ENCODE assay signal across 1 cellular context in genomic region chr1:186212574-186213224, GRCh38.
TF ChIP-seq lines count a peak whose summit lies in the region.

No MANE protein-coding gene starts in this region.

TF ChIP-seq in HepG2, 621 proteins besides CTCF, POLR2A, EP300 and RAD21 (continued from another document):
- TF ChIP-seq ZBTB40 (IDR thresholded peaks at IDR 0.05): no peak
- TF ChIP-seq ZBTB40 (CRISPR knock-in tag; IDR thresholded peaks at IDR 0.05): no peak
- TF ChIP-seq MTA3 (CRISPR knock-in tag; IDR thresholded peaks at IDR 0.05): no peak
- no peak; the same call in 1 of the 2 replicates for TF ChIP-seq ARID3A (IDR thresholded peaks at IDR 0.05; ENCODE audit: low read depth, low read length)
- 0 out of 2 replicates have a peak, but pooled peaks have one; percentile 17 for TF ChIP-seq HMGXB3 (CRISPR knock-in tag; IDR thresholded peaks at IDR 0.05; ENCODE audit: borderline replicate concordance)
- TF ChIP-seq HHEX (CRISPR knock-in tag; IDR thresholded peaks at IDR 0.05): no peak
- TF ChIP-seq FOXA1 (IDR thresholded peaks at IDR 0.05): no peak
- peak; percentile 46; the same call in 1 of the 2 replicates for TF ChIP-seq FOXA1 (CRISPR knock-in tag; IDR thresholded peaks at IDR 0.05)
- peak; percentile 98 for TF ChIP-seq STAG1 (CRISPR knock-in tag; IDR thresholded peaks at IDR 0.05)
- peak; percentile 95 for TF ChIP-seq SMC3 (IDR thresholded peaks at IDR 0.05; ENCODE audit: low read length)
- no peak for TF ChIP-seq GTF3A (CRISPR knock-in tag; conservative IDR thresholded peaks at IDR 0.05)
- peak; percentile 45; the same call in 1 of the 2 replicates for TF ChIP-seq REPIN1 (CRISPR knock-in tag; IDR thresholded peaks at IDR 0.05; ENCODE audit: borderline replicate concordance, low read depth)
- TF ChIP-seq ZNF331 (CRISPR knock-in tag; IDR thresholded peaks at IDR 0.05): no peak
- peak; percentile 96 for TF ChIP-seq TEAD3 (CRISPR knock-in tag; optimal IDR thresholded peaks at IDR 0.05; ENCODE audit: borderline replicate concordance)
- TF ChIP-seq HMGXB4 (CRISPR knock-in tag; IDR thresholded peaks at IDR 0.05; ENCODE audit: borderline replicate concordance in 1 of 2, low read depth in 1 of 2): 0 out of 4 replicates have a peak, but pooled peaks of 1 of the 2 experiments have one; percentile 32
- no peak for TF ChIP-seq ATF1 (CRISPR knock-in tag; IDR thresholded peaks at IDR 0.05)
- TF ChIP-seq FOXO1 (CRISPR knock-in tag; IDR thresholded peaks at IDR 0.05): no peak
- 0 out of 2 replicates have a peak, but pooled peaks have one; percentile 26 for TF ChIP-seq KDM2A (CRISPR knock-in tag; IDR thresholded peaks at IDR 0.05; ENCODE audit: borderline replicate concordance, low read depth)
- TF ChIP-seq ARID5B (CRISPR knock-in tag; IDR thresholded peaks at IDR 0.05): peak; percentile 19; the same call in 1 of the 2 replicates
